13 cellular contexts compared by ENCODE assay signal in genomic region chr17:48589831-48590602, GRCh38. TPM values are rescaled to one million over a fixed set of nuclear protein-coding genes. Genes with fewer than 3 reads are reported as not detected.
A peak's percentile ranks its signal among the peaks of the same experiment; 100 is the strongest.
DNase-seq lines count a peak whose midpoint lies in the region; ATAC-seq and TF ChIP-seq lines count a peak whose summit lies in the region.
"Had no signal": no experiment of that assay in that cellular context is flagged by ENCODE, and none has a peak within 500 bp of the region (broad histone marks: within the 10 kb centered on the region; RNA-seq: fewer than 3 reads in every experiment).

Gene HOXB3, minus strand, starts transcription at chr17:48590241. Its CDS starts 37,767 bp downstream, at chr17:48552474.

- POLR2A ChIA-PET in activated naive CD8-positive, alpha-beta T cell treated with anti-CD3 and anti-CD28 coated beads, Interleukin-2, amount 10 ng/mL, durations not matched to agents 7 days and 5 days (lab: Charles Lee), result interaction anchor here (0.7 kb wide), 1 partner anchor 466 kb away, joined by 4 read pairs; no protein-coding TSS in a partner anchor

- ATAC-seq in activated naive CD8-positive, alpha-beta T cell treated with anti-CD3 and anti-CD28 coated beads, Interleukin-2, amount 10 ng/mL, durations not matched to agents 7 days and 5 days (ENCODE audit: low read depth), result no peak
- ATAC-seq: activated T-helper 17 cell treated with anti-CD3 and anti-CD28 coated beads, Interleukin-2, amount 50 U/mL, for 72 hours had no signal

- H3K4me1 ChIP-seq in mesodermal cell (ENCODE audit: control insufficient read depth, insufficient read depth, low read length, poor library complexity, severe bottlenecking), result peaks cover 38% of the 10 kb centered on the region

- H3K4me3 Mint-ChIP-seq in activated naive CD8-positive, alpha-beta T cell treated with anti-CD3 and anti-CD28 coated beads, Interleukin-2, amount 10 ng/mL, durations not matched to agents 7 days and 5 days, result no peak within 1 kb of the TSS
- no peak within 1 kb of the TSS for H3K4me3 Mint-ChIP-seq in activated naive CD8-positive, alpha-beta T cell treated with anti-CD3 and anti-CD28 coated beads for 36 hours
- H3K4me3 Mint-ChIP-seq: activated T-helper 17 cell treated with anti-CD3 and anti-CD28 coated beads, Interleukin-2, amount 50 U/mL, for 72 hours had no signal

- in situ Hi-C loops in astrocyte of the cerebellum (cut with HindIII; ENCODE audit: low sequenced_read_pairs), result loop anchor here (5.0 kb wide), 1 partner anchor 243 kb away; no protein-coding TSS in a partner anchor

- H3K9me3 ChIP-seq in mesodermal cell (ENCODE audit: control insufficient read depth, low read length), result no peaks in the 10 kb centered on the region

- no peaks in the 10 kb centered on the region for H3K36me3 Mint-ChIP-seq in activated naive CD8-positive, alpha-beta T cell treated with anti-CD3 and anti-CD28 coated beads, Interleukin-2, amount 10 ng/mL, durations not matched to agents 7 days and 5 days
- peaks cover 2% of the 10 kb centered on the region for H3K36me3 Mint-ChIP-seq in activated naive CD8-positive, alpha-beta T cell treated with anti-CD3 and anti-CD28 coated beads for 36 hours

- peaks cover 39% of the 10 kb centered on the region for H3K4me1 Mint-ChIP-seq in activated naive CD8-positive, alpha-beta T cell treated with anti-CD3 and anti-CD28 coated beads, Interleukin-2, amount 10 ng/mL, durations not matched to agents 7 days and 5 days
- peaks cover 35% of the 10 kb centered on the region for H3K4me1 Mint-ChIP-seq in activated naive CD8-positive, alpha-beta T cell treated with anti-CD3 and anti-CD28 coated beads for 36 hours

- no peak within 1 kb of the TSS for H3K27ac Mint-ChIP-seq in activated naive CD8-positive, alpha-beta T cell treated with anti-CD3 and anti-CD28 coated beads, Interleukin-2, amount 10 ng/mL, durations not matched to agents 7 days and 5 days
- H3K27ac Mint-ChIP-seq in activated naive CD8-positive, alpha-beta T cell treated with anti-CD3 and anti-CD28 coated beads for 36 hours, result no peak within 1 kb of the TSS
- H3K27ac Mint-ChIP-seq: activated T-helper 17 cell treated with anti-CD3 and anti-CD28 coated beads, Interleukin-2, amount 50 U/mL, for 72 hours had no signal

- peaks cover 88% of the 10 kb centered on the region for H3K27me3 Mint-ChIP-seq in activated naive CD8-positive, alpha-beta T cell treated with anti-CD3 and anti-CD28 coated beads, Interleukin-2, amount 10 ng/mL, durations not matched to agents 7 days and 5 days
- peaks cover 98% of the 10 kb centered on the region for H3K27me3 Mint-ChIP-seq in activated naive CD8-positive, alpha-beta T cell treated with anti-CD3 and anti-CD28 coated beads for 36 hours

- WGBS in mesodermal cell (ENCODE audit: insufficient coverage in 2 of 2), 2 experiments, result 17 to 21% methylated on average over 6 to 13 of the region's 23 CpGs

- no peaks in the 10 kb centered on the region for H3K9me3 Mint-ChIP-seq in activated naive CD8-positive, alpha-beta T cell treated with anti-CD3 and anti-CD28 coated beads, Interleukin-2, amount 10 ng/mL, durations not matched to agents 7 days and 5 days
- no peaks in the 10 kb centered on the region for H3K9me3 Mint-ChIP-seq in activated naive CD8-positive, alpha-beta T cell treated with anti-CD3 and anti-CD28 coated beads for 36 hours
- H3K9me3 Mint-ChIP-seq: activated T-helper 17 cell treated with anti-CD3 and anti-CD28 coated beads, Interleukin-2, amount 50 U/mL, for 72 hours had no signal

- H3K36me3 ChIP-seq in mesodermal cell (ENCODE audit: control insufficient read depth, insufficient read depth, low read length), result no peaks in the 10 kb centered on the region

- no peak for DNase-seq in activated naive CD8-positive, alpha-beta T cell treated with anti-CD3 and anti-CD28 coated beads, Interleukin-2, amount 10 ng/mL, durations not matched to agents 7 days and 5 days
- no peak for DNase-seq in activated naive CD8-positive, alpha-beta T cell treated with anti-CD3 and anti-CD28 coated beads for 36 hours
- no peak for DNase-seq in astrocyte of the cerebellum (ENCODE audit: low read depth)
- DNase-seq in ureter (ENCODE audit: low spot score), result peak; percentile 50
- DNase-seq in NK-92 treated with Interleukin-12 subunit alpha and Interleukin-12 subunit beta, amount 100 ng/mL, for 24 hours (lab: John Stamatoyannopoulos, UW), result no peak
- no peak for DNase-seq in NCI-H526 (lab: John Stamatoyannopoulos, UW)
- DNase-seq in epidermal melanocyte (ENCODE audit: insufficient read length, low spot score), result no peak
- DNase-seq: NCI-H2227 treated with DMSO at 0.1 percent for 48 hours; stimulated activated CD4-positive, alpha-beta T cell treated with anti-CD3 and anti-CD28 coated beads, Interleukin-2, amount 100 ng/mL, for 24 hours had no signal

- no peak for TF ChIP-seq CTCF in astrocyte of the cerebellum (IDR thresholded peaks at IDR 0.05; ENCODE audit: low read depth, low read length, missing control alignments)

- peak within 1 kb of the TSS; percentile 7 for H3K4me3 ChIP-seq in astrocyte of the cerebellum (ENCODE audit: low read depth, low read length)
- H3K4me3 ChIP-seq in mesodermal cell (ENCODE audit: extremely low read depth, insufficient read depth, low read length, poor library complexity, severe bottlenecking), result peak within 1 kb of the TSS; percentile 32

- peak within 1 kb of the TSS; percentile 79 for H3K27ac ChIP-seq in mesodermal cell (ENCODE audit: low read depth, low read length, severe bottlenecking)
- H3K27ac ChIP-seq: epithelial cell of prostate had no signal

RNA-seq across cellular contexts. Expression of gene HOXB3, which starts in this region (rescaled TPM):
- 10 to 100 TPM; 10.5 to 13.6 TPM for total RNA-seq in activated naive CD8-positive, alpha-beta T cell treated with anti-CD3 and anti-CD28 coated beads, Interleukin-2, amount 10 ng/mL, durations not matched to agents 7 days and 5 days
- 1 to 10 TPM; 1.4 to 2.0 TPM for total RNA-seq in activated naive CD8-positive, alpha-beta T cell treated with anti-CD3 and anti-CD28 coated beads for 36 hours
- polyA plus RNA-seq in mesodermal cell (2013, experiment 1 of 2), result 28.7 TPM
- 27.8 TPM for polyA plus RNA-seq in mesodermal cell (2013, experiment 2 of 2)
- total RNA-seq in ureter, result 179 TPM
- polyA plus RNA-seq: BJ had no signal

Comparison
In these comparisons a context has a peak if more than half of its experiments do, and no peak if none do; other contexts are left out.
1. RNA of gene HOXB3 (total RNA-seq): 179 TPM in ureter (single experiment); 10.5 to 13.6 TPM in activated naive CD8-positive, alpha-beta T cell treated with anti-CD3 and anti-CD28 coated beads, Interleukin-2, amount 10 ng/mL, durations not matched to agents 7 days and 5 days and 1.4 to 2.0 TPM in activated naive CD8-positive, alpha-beta T cell treated with anti-CD3 and anti-CD28 coated beads for 36 hours; every median in the first group is over 10 times any median in the second.